8 cellular contexts compared by ENCODE assay signal in genomic region chr17:67441052-67441738, GRCh38.
DNase-seq lines count a peak whose midpoint lies in the region; ATAC-seq, FAIRE-seq and TF ChIP-seq lines count a peak whose summit lies in the region.

No MANE protein-coding gene starts in this region.

- peak; percentile 71 for FAIRE-seq in GM18507 (lab: Jason Lieb, UNC)

- TF ChIP-seq CTCF in RWPE2 (IDR thresholded peaks at IDR 0.05; ENCODE audit: poor library complexity, severe bottlenecking) = no peak

- peaks cover 26% of the 10 kb centered on the region for H3K4me1 ChIP-seq in RWPE2 (ENCODE audit: insufficient read depth, poor library complexity, severe bottlenecking)

- H3K36me3 ChIP-seq in RWPE2 (ENCODE audit: low read depth) = 0 out of 2 replicates have a peak, but pooled peaks cover 6% of the 10 kb centered on the region

- H3K9me3 ChIP-seq in RWPE2 (ENCODE audit: severe bottlenecking) = no peaks in the 10 kb centered on the region

- peak overlapping the region; percentile 61 for H3K27ac ChIP-seq in RWPE2 (ENCODE audit: poor library complexity, severe bottlenecking)

- no peak overlapping the region for H3K4me3 ChIP-seq in RWPE2 (ENCODE audit: severe bottlenecking)

- ATAC-seq in RWPE2 (ENCODE audit: low read depth) = peak; percentile 73

- H3K27me3 ChIP-seq in RWPE2 (ENCODE audit: insufficient read depth, poor library complexity, severe bottlenecking) = no peaks in the 10 kb centered on the region

- DNase-seq in GM18507 (ENCODE audit: extremely low spot score, insufficient read length, low read depth) = no peak
- DNase-seq in RWPE2 (ENCODE audit: low spot score) = no peak
- DNase-seq in activated naive CD4-positive, alpha-beta T cell (lab: John Stamatoyannopoulos, UW) = peak in 3 of 4 experiments; percentile 22 to 64 (median 63)
- DNase-seq in islet precursor cell = peak; percentile 97
- peak; percentile 77 for DNase-seq in stimulated activated CD4-positive, alpha-beta T cell treated with anti-CD3 and anti-CD28 coated beads, Interleukin-2, amount 100 ng/mL, for 4 hours (ENCODE audit: low read depth)
- no peak for DNase-seq in middle frontal gyrus (ENCODE audit: extremely low spot score, low spot score)
- DNase-seq in cortex of kidney (lab: John Stamatoyannopoulos, UW) = no peak
- no peak for DNase-seq in SK-N-DZ (ENCODE audit: low spot score)

Comparison
In these comparisons a context has a peak if more than half of its experiments do, and no peak if none do; other contexts are left out.
1. DNase-seq: peak in activated naive CD4-positive, alpha-beta T cell (3 of 4), islet precursor cell (single experiment) and stimulated activated CD4-positive, alpha-beta T cell treated with anti-CD3 and anti-CD28 coated beads, Interleukin-2, amount 100 ng/mL, for 4 hours (single experiment); none in GM18507 (single experiment), RWPE2 (single experiment), middle frontal gyrus (single experiment), cortex of kidney (single experiment) and SK-N-DZ (single experiment).